Comparison of ENCODE assay signal across 21 cellular contexts in the genomic region with DNA sequence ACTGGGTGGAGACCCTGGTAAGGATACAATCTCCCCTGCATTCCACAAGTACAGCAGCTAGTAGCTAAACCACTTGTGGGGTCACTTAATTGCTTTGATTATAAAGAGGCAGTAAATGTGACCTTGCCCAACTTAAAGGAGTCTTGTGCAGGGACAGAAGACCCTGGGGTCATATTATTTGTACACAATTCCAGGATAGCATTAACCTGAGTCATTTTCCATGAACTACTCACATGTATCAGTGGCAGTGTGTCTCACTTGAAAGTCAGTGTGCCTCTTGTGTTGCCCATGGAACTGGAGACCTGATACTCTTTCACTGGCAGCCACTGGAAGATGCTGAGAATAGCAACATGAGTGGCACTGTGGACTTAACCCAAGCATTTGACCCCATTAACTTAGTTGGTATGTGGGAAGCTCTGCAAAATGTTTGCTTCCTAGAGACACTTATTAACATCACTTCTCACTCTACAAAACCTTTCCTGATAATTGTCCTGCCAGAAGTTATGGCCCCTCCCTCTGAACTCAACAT. TPM values are rescaled to one million over a fixed set of nuclear protein-coding genes. Genes with fewer than 3 reads are reported as not detected.
DNase-seq lines count a peak whose midpoint lies in the region; ATAC-seq and TF ChIP-seq lines count a peak whose summit lies in the region.
"Had no signal": no experiment of that assay in that cellular context is flagged by ENCODE, and none has a peak within 500 bp of the region (broad histone marks: within the 10 kb centered on the region; RNA-seq: fewer than 3 reads in every experiment).

No MANE protein-coding gene starts in this region.

- no peak for TF ChIP-seq EP300 in stomach (IDR thresholded peaks at IDR 0.05)

- TF ChIP-seq POLR2A in stomach (IDR thresholded peaks at IDR 0.05), result no peak

- intact Hi-C loops in upper lobe of right lung (cut with DNase I), result no loop called here
- intact Hi-C loops in stomach (cut with DNase I; ENCODE audit: low total_unique reads), result no loop called here

- ATAC-seq in upper lobe of right lung, result peak; percentile 34
- ATAC-seq: GM23338, HCT116 had no signal

- H3K4me3 ChIP-seq in WERI-Rb-1 (ENCODE audit: low read depth, low read length) (no peak overlapping the region), right atrium auricular region (no peak overlapping the region), upper lobe of right lung (no peak overlapping the region), stomach (no peak overlapping the region)
- H3K4me3 ChIP-seq: GM23338 had no signal

- TF ChIP-seq CTCF in WERI-Rb-1 (IDR thresholded peaks at IDR 0.05; ENCODE audit: low read depth, low read length), result no peak
- no peak for TF ChIP-seq CTCF in right atrium auricular region (IDR thresholded peaks at IDR 0.05)
- TF ChIP-seq CTCF in upper lobe of right lung (IDR thresholded peaks at IDR 0.05), result no peak
- no peak for TF ChIP-seq CTCF in stomach (IDR thresholded peaks at IDR 0.05)

- H3K36me3 ChIP-seq in WERI-Rb-1 (no peaks in the 10 kb centered on the region), right atrium auricular region (no peaks in the 10 kb centered on the region), upper lobe of right lung (no peaks in the 10 kb centered on the region), stomach (no peaks in the 10 kb centered on the region)
- H3K36me3 ChIP-seq: BE2C had no signal

- H3K9me3 ChIP-seq in WERI-Rb-1 (ENCODE audit: severe bottlenecking) (no peaks in the 10 kb centered on the region), right atrium auricular region (no peaks in the 10 kb centered on the region), upper lobe of right lung (no peaks in the 10 kb centered on the region), stomach (no peaks in the 10 kb centered on the region)
- H3K9me3 ChIP-seq: BE2C had no signal

- H3K27ac ChIP-seq in WERI-Rb-1 (peak overlapping the region; percentile 46), right atrium auricular region (peak overlapping the region; percentile 75 to 89), upper lobe of right lung (no peak overlapping the region), stomach (no peak overlapping the region)
- H3K27ac ChIP-seq: HL-60 had no signal

- DNase-seq in WERI-Rb-1 (no peak), right atrium auricular region (ENCODE audit: low spot score) (no peak), myocyte (ENCODE audit: low read depth) (peak; percentile 61), upper lobe of right lung (no peak), stomach (no peak), SW 1271 (lab: John Stamatoyannopoulos, UW) (no peak), superior temporal gyrus (ENCODE audit: extremely low spot score) (no peak)
- DNase-seq: BE2C; Calu3; CD4-positive, alpha-beta T cell; DMS79 treated with DMSO at 0.1 percent for 48 hours; NCI-H187 treated with DMSO at 0.1 percent for 48 hours; NCI-H2171; NCI-H446; NCI-H774; RPMI8226 had no signal

- no peaks in the 10 kb centered on the region for H3K27me3 ChIP-seq in WERI-Rb-1 (ENCODE audit: insufficient read depth, low read depth, severe bottlenecking)
- H3K27me3 ChIP-seq in right atrium auricular region, result no peaks in the 10 kb centered on the region
- H3K27me3 ChIP-seq in upper lobe of right lung, result no peaks in the 10 kb centered on the region
- no peaks in the 10 kb centered on the region for H3K27me3 ChIP-seq in stomach
- H3K27me3 ChIP-seq: BE2C had no signal

- H3K4me1 ChIP-seq in right atrium auricular region (peaks cover 0 to 63% of the 10 kb centered on the region in 2 donors), upper lobe of right lung (no peaks in the 10 kb centered on the region), stomach (peaks cover 0 to 3% (median 0%) of the 10 kb centered on the region in 4 donors)
- H3K4me1 ChIP-seq: BE2C had no signal

RNA-seq across cellular contexts. Expression of a gene that starts 28.9 kb away (rescaled TPM):
- total RNA-seq in right atrium auricular region (100 to 1,000 TPM in 1 of 2 donors, 10 to 100 TPM in 1; 99.8 to 114 TPM), myocyte (0.03 TPM in 1 of 2 replicates, not detected in the other), upper lobe of right lung (131 TPM), stomach (10 to 100 TPM in 1 of 5 donors, 1 to 10 TPM in 3, not detected in 1; 2.0 to 30.4 (median 9.2) TPM)
- 0.18 TPM for polyA plus RNA-seq in myocyte (2012)
- 1 to 10 TPM in 1 of 3 donors, under 1 TPM in 2; 0.19 to 1.1 (median 0.43) TPM for polyA plus RNA-seq in stomach
- total RNA-seq: GM23338, SK-MEL-5 had no signal
- polyA plus RNA-seq: AG04450 had no signal

Comparison
In these comparisons a context has a peak if more than half of its experiments do, and no peak if none do; other contexts are left out.
1. H3K27ac ChIP-seq: peak in WERI-Rb-1 (single experiment) and right atrium auricular region (2 of 2); none in upper lobe of right lung (single experiment) and stomach (0 of 5).